Comparison of ENCODE assay signal across 7 cellular contexts in genomic region chr12:110266980-110267620, GRCh38. TPM values are rescaled to one million over a fixed set of nuclear protein-coding genes. Genes with fewer than 3 reads are reported as not detected.
A peak's percentile ranks its signal among the peaks of the same experiment; 100 is the strongest.
DNase-seq lines count a peak whose midpoint lies in the region; ATAC-seq and TF ChIP-seq lines count a peak whose summit lies in the region.

No MANE protein-coding gene starts in this region.

- BruUV-seq in IMR-90 (replicated peaks; lab: Mats Ljungman, UMichigan), result no TSS peak
- BruUV-seq in Calu3 (replicated peaks; lab: Mats Ljungman, UMichigan), result no TSS peak

- peak overlapping the region; percentile 79 for H2BK20ac ChIP-seq in IMR-90 (ENCODE audit: low read depth, low read length)

- peak overlapping the region; percentile 18; the same call in 1 of the 2 replicates for H2AK5ac ChIP-seq in IMR-90 (ENCODE audit: low read depth, low read length)

- peak; percentile 34 for ATAC-seq in IMR-90 (ENCODE audit: low read depth)
- peak; percentile 48 to 62 for ATAC-seq in left cardiac atrium
- no peak for ATAC-seq in HG02798 (IDR thresholded peaks at IDR 0.05; ENCODE audit: poor library complexity, unreplicated experiment)
- no peak for ATAC-seq in HG02870 (IDR thresholded peaks at IDR 0.05; ENCODE audit: unreplicated experiment)

- no peak overlapping the region for H3K23ac ChIP-seq in IMR-90 (ENCODE audit: low read depth, low read length)

- peak overlapping the region in 1 of 2 experiments; percentile 28; a peak in 1 of 4 replicates for H4K8ac ChIP-seq in IMR-90 (ENCODE audit: low read depth in 2 of 2, low read length in 2 of 2)

- H3K27me3 ChIP-seq in IMR-90 (ENCODE audit: control insufficient read depth, insufficient read depth, low read length) (no peaks in the 10 kb centered on the region), SJCRH30 (no peaks in the 10 kb centered on the region), tibial artery (no peaks in the 10 kb centered on the region)

- H2BK120ac ChIP-seq in IMR-90 (ENCODE audit: low read depth, low read length), result peak overlapping the region; percentile 83

- no peak overlapping the region for H3K9ac ChIP-seq in IMR-90 (ENCODE audit: low read depth, low read length)

- peak overlapping the region; percentile 49 for H4K91ac ChIP-seq in IMR-90 (ENCODE audit: insufficient read depth, low read depth, low read length)

- CTCF ChIA-PET in IMR-90 (lab: Yijun Ruan, JAX) (no interaction called here), Calu3 (lab: Charles Lee) (interaction anchor here (0.7 kb wide), 1 partner anchor 13 kb away, joined by 3 read pairs; no protein-coding TSS in a partner anchor)

- peak overlapping the region; percentile 27; the same call in 1 of the 2 replicates for H3K56ac ChIP-seq in IMR-90 (ENCODE audit: extremely low read depth, insufficient read depth, low read length)

- H3K27ac ChIP-seq in IMR-90 (ENCODE audit: insufficient read depth, low read length), result peak overlapping the region; percentile 38; the same call in 1 of the 2 replicates
- H3K27ac ChIP-seq in SJCRH30, result peak overlapping the region; percentile 44
- peak overlapping the region; percentile 45 to 69 for H3K27ac ChIP-seq in tibial artery

- no peak for TF ChIP-seq RAD21 in IMR-90 (IDR thresholded peaks at IDR 0.05; ENCODE audit: low read length)

- peaks cover 44% of the 10 kb centered on the region for H3K4me1 Mint-ChIP-seq in Calu3 (ENCODE audit: low read depth, unreplicated experiment)

- H4K5ac ChIP-seq in IMR-90 (ENCODE audit: low read depth, low read length), result no peak overlapping the region

- peak overlapping the region; percentile 39; the same call in 1 of the 2 replicates for H3K18ac ChIP-seq in IMR-90 (ENCODE audit: low read depth, low read length)

- intact Hi-C loops in IMR-90 (cut with micrococcal nuclease) (no loop called here), left cardiac atrium (cut with DNase I) (no loop called here), tibial artery (cut with DNase I; ENCODE audit: low total_unique reads) (no loop called here), Calu3 (cut with micrococcal nuclease; ENCODE audit: unreplicated experiment) (no loop called here)

- peak; percentile 74 for DNase-seq in IMR-90
- DNase-seq in SJCRH30, result peak; percentile 88 to 93
- peak; percentile 64 for DNase-seq in left cardiac atrium
- DNase-seq in tibial artery, result no peak
- no peak for DNase-seq in Calu3

- WGBS in IMR-90 (ENCODE audit: extremely low coverage in 2 of 2, insufficient read length in 1 of 2), 2 experiments, result no CpG with 5 or more reads among the region's 9 CpGs

- peaks cover 0 to 25% of the 10 kb centered on the region in 2 experiments; a peak in 2 of 4 replicates for H3K79me1 ChIP-seq in IMR-90 (ENCODE audit: low read depth in 1 of 2, low read length in 2 of 2)

- dilution Hi-C loops in IMR-90 (cut with HindIII; ENCODE audit: low sequenced_read_pairs, unreplicated experiment), result no loop called here

- H3K4me3 ChIP-seq in IMR-90 (ENCODE audit: insufficient read depth, low read depth, low read length) (no peak overlapping the region), SJCRH30 (peak overlapping the region; percentile 43), tibial artery (peak overlapping the region in 1 of 2 donors; percentile 8)

- peak overlapping the region; percentile 56 for H3K4me2 ChIP-seq in IMR-90 (ENCODE audit: low read depth, low read length)

- peak overlapping the region; percentile 0 for H2BK5ac ChIP-seq in IMR-90 (ENCODE audit: low read depth, low read length, poor library complexity, severe bottlenecking)

- no peaks in the 10 kb centered on the region; the same call in 1 of the 2 replicates for H4K20me1 ChIP-seq in IMR-90 (ENCODE audit: insufficient read depth, low read length)

- peak overlapping the region; percentile 82 for H3K4ac ChIP-seq in IMR-90 (ENCODE audit: low read depth, low read length)

- H3K4me1 ChIP-seq in IMR-90 (ENCODE audit: control insufficient read depth, insufficient read depth, low read length) (peaks cover 36% of the 10 kb centered on the region), SJCRH30 (peaks cover 39% of the 10 kb centered on the region), tibial artery (peaks cover 11 to 57% (median 40%) of the 10 kb centered on the region in 4 donors)

- H3K27me3 Mint-ChIP-seq in Calu3 (ENCODE audit: unreplicated experiment), result no peaks in the 10 kb centered on the region

- no peak for TF ChIP-seq CTCF in IMR-90 (conservative IDR thresholded peaks at IDR 0.05; ENCODE audit: low read depth, low read length)
- TF ChIP-seq CTCF in tibial artery (IDR thresholded peaks at IDR 0.05), result no peak
- no peak for TF ChIP-seq CTCF in Calu3 (IDR thresholded peaks at IDR 0.05; ENCODE audit: unreplicated experiment)

- peak overlapping the region; percentile 81 for H2AFZ ChIP-seq in IMR-90 (replicated peaks; ENCODE audit: low read length, poor library complexity)

- H3K9me3 ChIP-seq in IMR-90 (ENCODE audit: control insufficient read depth, insufficient read depth, low read length) (no peaks in the 10 kb centered on the region), SJCRH30 (replicated peaks) (no peaks in the 10 kb centered on the region), tibial artery (no peaks in the 10 kb centered on the region)

- in situ Hi-C loops in IMR-90 (cut with MboI; ENCODE audit: low sequenced_read_pairs), result no loop called here

- H3K4me3 Mint-ChIP-seq in Calu3 (ENCODE audit: low read depth, unreplicated experiment), result no peak overlapping the region

- no peak for TF ChIP-seq POLR2A in IMR-90 (IDR thresholded peaks at IDR 0.05; ENCODE audit: low read depth, low read length)

- H3K14ac ChIP-seq in IMR-90 (replicated peaks; ENCODE audit: low read depth, low read length), result peak overlapping the region; percentile 81

- peaks cover 9% of the 10 kb centered on the region for H3K36me3 Mint-ChIP-seq in Calu3 (ENCODE audit: insufficient read depth, unreplicated experiment)

- POLR2A ChIA-PET in IMR-90 (lab: Charles Lee; ENCODE audit: unreplicated experiment), result no interaction called here

- peaks cover 20% of the 10 kb centered on the region for H3K9me1 ChIP-seq in IMR-90 (ENCODE audit: insufficient read depth, low read length)

- H3K36me3 ChIP-seq in IMR-90 (ENCODE audit: control insufficient read depth, insufficient read depth, low read length) (no peaks in the 10 kb centered on the region), SJCRH30 (no peaks in the 10 kb centered on the region), tibial artery (no peaks in the 10 kb centered on the region)

- no peak overlapping the region for H2AK9ac ChIP-seq in IMR-90 (replicated peaks; ENCODE audit: low read depth, low read length, poor library complexity)

- H3K27ac Mint-ChIP-seq in Calu3 (ENCODE audit: unreplicated experiment), result no peak overlapping the region

- no peaks in the 10 kb centered on the region for H3K9me3 Mint-ChIP-seq in Calu3 (ENCODE audit: low read depth, unreplicated experiment)

- H2BK15ac ChIP-seq in IMR-90 (ENCODE audit: low read depth, low read length), result peak overlapping the region; percentile 65; the same call in 1 of the 3 replicates

TF ChIP-seq in IMR-90, 13 proteins besides CTCF, POLR2A, EP300 and RAD21:
- TF ChIP-seq ELK1 (IDR thresholded peaks at IDR 0.05; ENCODE audit: borderline replicate concordance, low read depth, low read length) (no peak), CEBPB (IDR thresholded peaks at IDR 0.05; ENCODE audit: low read depth, low read length) (peak; percentile 86), RCOR1 (IDR thresholded peaks at IDR 0.05; ENCODE audit: insufficient replicate concordance, low read length) (no peak), BHLHE40 (IDR thresholded peaks at IDR 0.05; ENCODE audit: low read depth, low read length) (no peak)

RNA-seq across cellular contexts. Expression of gene ATP2A2, which starts 13.9 kb away (rescaled TPM):
- total RNA-seq in IMR-90 (2012; rRNA removed) (225 and 230 TPM in 2 replicates), left cardiac atrium (1,000 to 10,000 TPM; 2,696 to 3,455 TPM), Calu3 (2022) (388 and 437 TPM in 2 replicates)
- polyA plus RNA-seq in IMR-90 (2012; rRNA removed), result 148 and 166 TPM in 2 replicates
- polyA plus RNA-seq in IMR-90 (2012; cell fraction: cytosol; rRNA removed), result 96.0 and 107 TPM in 2 replicates
- 278 and 358 TPM in 2 replicates for polyA plus RNA-seq in IMR-90 (2012; cell fraction: nucleus; rRNA removed; ENCODE audit: low replicate concordance)
- 164 and 166 TPM in 2 replicates for total RNA-seq in SJCRH30 (2014; rRNA removed; shearing (Covaris generic))

Comparison
In these comparisons a context has a peak if more than half of its experiments do, and no peak if none do; other contexts are left out.
1. ATAC-seq: peak in IMR-90 (single experiment) and left cardiac atrium (2 of 2); none in HG02798 (single experiment) and HG02870 (single experiment).
2. DNase-seq: peak in IMR-90 (single experiment), SJCRH30 (2 of 2) and left cardiac atrium (single experiment); none in tibial artery (0 of 2) and Calu3 (single experiment).
3. Peak in every context shown above with its lines, with median percentiles within 50 percentile points of each other: H3K27ac ChIP-seq.